ENCODE assay signal across 1 cellular context in the genomic region with DNA sequence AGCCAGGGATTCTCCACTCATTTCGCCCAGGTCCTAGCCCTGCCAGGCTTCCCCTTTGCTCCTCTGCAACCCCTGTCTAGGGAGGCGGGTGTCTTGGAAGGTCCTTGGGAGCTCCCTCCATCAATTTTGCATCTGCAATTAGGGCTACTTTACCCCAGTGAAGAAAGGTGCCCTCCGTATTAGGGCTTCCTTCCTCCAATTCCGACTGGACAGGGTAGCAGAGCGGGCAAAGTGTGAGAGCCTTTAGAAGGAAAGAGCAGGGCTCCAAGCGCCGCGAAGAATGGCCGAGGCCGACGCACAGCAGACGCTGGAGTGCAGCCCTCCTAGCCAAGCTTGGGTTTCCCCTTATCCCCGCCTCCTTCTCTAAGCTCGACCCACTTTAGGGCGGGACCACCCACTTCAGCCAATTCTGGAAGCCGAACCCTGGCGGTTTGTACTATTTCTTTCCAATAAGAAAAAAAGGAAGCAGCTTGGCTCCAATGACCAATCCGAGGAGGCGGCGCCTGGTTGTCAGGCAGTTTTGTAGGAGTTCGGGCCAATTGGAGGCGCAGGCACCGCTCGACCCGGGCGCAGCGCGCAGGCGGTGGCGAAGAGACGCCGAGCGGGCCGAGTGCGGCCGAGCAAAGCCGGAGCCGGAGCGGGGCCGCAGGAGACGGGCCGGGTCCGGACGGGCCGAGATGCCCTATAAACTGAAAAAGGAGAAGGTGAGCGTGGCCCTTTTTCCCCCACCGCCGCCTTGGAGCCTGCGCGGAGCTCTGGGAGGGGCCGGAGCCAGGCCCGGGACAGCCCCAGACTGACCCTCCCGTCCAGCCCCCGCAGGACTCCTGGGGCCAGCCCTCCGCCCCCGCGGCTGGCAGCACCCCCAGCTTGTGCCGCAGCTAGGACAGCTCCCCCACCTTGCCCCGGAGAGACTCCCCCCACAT.
TF ChIP-seq lines count a peak whose summit lies in the region.

A gene (plus strand): TSS at position 570 of the 923 bp plus-strand sequence. CDS start 108 bp downstream, at position 678.

TF ChIP-seq in K562, 482 proteins besides CTCF, POLR2A, EP300 and RAD21 (continued from another document and continues in another):
- TF ChIP-seq, protein P1, sequence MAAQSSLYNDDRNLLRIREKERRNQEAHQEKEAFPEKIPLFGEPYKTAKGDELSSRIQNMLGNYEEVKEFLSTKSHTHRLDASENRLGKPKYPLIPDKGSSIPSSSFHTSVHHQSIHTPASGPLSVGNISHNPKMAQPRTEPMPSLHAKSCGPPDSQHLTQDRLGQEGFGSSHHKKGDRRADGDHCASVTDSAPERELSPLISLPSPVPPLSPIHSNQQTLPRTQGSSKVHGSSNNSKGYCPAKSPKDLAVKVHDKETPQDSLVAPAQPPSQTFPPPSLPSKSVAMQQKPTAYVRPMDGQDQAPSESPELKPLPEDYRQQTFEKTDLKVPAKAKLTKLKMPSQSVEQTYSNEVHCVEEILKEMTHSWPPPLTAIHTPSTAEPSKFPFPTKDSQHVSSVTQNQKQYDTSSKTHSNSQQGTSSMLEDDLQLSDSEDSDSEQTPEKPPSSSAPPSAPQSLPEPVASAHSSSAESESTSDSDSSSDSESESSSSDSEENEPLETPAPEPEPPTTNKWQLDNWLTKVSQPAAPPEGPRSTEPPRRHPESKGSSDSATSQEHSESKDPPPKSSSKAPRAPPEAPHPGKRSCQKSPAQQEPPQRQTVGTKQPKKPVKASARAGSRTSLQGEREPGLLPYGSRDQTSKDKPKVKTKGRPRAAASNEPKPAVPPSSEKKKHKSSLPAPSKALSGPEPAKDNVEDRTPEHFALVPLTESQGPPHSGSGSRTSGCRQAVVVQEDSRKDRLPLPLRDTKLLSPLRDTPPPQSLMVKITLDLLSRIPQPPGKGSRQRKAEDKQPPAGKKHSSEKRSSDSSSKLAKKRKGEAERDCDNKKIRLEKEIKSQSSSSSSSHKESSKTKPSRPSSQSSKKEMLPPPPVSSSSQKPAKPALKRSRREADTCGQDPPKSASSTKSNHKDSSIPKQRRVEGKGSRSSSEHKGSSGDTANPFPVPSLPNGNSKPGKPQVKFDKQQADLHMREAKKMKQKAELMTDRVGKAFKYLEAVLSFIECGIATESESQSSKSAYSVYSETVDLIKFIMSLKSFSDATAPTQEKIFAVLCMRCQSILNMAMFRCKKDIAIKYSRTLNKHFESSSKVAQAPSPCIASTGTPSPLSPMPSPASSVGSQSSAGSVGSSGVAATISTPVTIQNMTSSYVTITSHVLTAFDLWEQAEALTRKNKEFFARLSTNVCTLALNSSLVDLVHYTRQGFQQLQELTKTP (IDR thresholded peaks at IDR 0.05; ENCODE audit: low read depth in 1 of 2, partially characterized antibody in 2 of 2): no peak
- no peak for TF ChIP-seq ZNF696 (CRISPR knock-in tag; conservative IDR thresholded peaks at IDR 0.05)
- TF ChIP-seq ZNF133 (CRISPR knock-in tag; IDR thresholded peaks at IDR 0.05): no peak
- TF ChIP-seq ZNF232 (CRISPR knock-in tag; IDR thresholded peaks at IDR 0.05): no peak
- no peak for TF ChIP-seq ILK (tag; IDR thresholded peaks at IDR 0.05; ENCODE audit: borderline replicate concordance, low read depth)
- TF ChIP-seq MTA1 (IDR thresholded peaks at IDR 0.05; ENCODE audit: borderline replicate concordance): no peak
- TF ChIP-seq HEY1 (CRISPR knock-in tag; IDR thresholded peaks at IDR 0.05; ENCODE audit: borderline replicate concordance): no peak
- peak; percentile 46; the same call in 1 of the 2 replicates for TF ChIP-seq NFRKB (IDR thresholded peaks at IDR 0.05; ENCODE audit: low read depth)
- no peak for TF ChIP-seq SREBF1 (IDR thresholded peaks at IDR 0.05; ENCODE audit: borderline replicate concordance, low read depth, low read length)
- TF ChIP-seq ZNF583 (CRISPR knock-in tag; IDR thresholded peaks at IDR 0.05): no peak
- TF ChIP-seq ILF3 (IDR thresholded peaks at IDR 0.05; ENCODE audit: borderline replicate concordance): no peak
- TF ChIP-seq RBM15 (IDR thresholded peaks at IDR 0.05; ENCODE audit: insufficient read depth, low read length): no peak
- TF ChIP-seq, protein P2, sequence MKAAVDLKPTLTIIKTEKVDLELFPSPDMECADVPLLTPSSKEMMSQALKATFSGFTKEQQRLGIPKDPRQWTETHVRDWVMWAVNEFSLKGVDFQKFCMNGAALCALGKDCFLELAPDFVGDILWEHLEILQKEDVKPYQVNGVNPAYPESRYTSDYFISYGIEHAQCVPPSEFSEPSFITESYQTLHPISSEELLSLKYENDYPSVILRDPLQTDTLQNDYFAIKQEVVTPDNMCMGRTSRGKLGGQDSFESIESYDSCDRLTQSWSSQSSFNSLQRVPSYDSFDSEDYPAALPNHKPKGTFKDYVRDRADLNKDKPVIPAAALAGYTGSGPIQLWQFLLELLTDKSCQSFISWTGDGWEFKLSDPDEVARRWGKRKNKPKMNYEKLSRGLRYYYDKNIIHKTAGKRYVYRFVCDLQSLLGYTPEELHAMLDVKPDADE (conservative IDR thresholded peaks at IDR 0.05; ENCODE audit: control insufficient read depth, low read depth, low read length): no peak
- TF ChIP-seq, protein P3, sequence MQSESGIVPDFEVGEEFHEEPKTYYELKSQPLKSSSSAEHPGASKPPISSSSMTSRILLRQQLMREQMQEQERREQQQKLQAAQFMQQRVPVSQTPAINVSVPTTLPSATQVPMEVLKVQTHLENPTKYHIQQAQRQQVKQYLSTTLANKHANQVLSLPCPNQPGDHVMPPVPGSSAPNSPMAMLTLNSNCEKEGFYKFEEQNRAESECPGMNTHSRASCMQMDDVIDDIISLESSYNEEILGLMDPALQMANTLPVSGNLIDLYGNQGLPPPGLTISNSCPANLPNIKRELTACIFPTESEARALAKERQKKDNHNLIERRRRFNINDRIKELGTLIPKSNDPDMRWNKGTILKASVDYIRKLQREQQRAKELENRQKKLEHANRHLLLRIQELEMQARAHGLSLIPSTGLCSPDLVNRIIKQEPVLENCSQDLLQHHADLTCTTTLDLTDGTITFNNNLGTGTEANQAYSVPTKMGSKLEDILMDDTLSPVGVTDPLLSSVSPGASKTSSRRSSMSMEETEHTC (IDR thresholded peaks at IDR 0.05): no peak
- TF ChIP-seq BHLHE40 (IDR thresholded peaks at IDR 0.05; ENCODE audit: low read length): peak; percentile 48; the same call in 1 of the 2 replicates
- TF ChIP-seq ZNF212 (CRISPR knock-in tag; IDR thresholded peaks at IDR 0.05): no peak
- no peak for TF ChIP-seq PURB (CRISPR knock-in tag; IDR thresholded peaks at IDR 0.05; ENCODE audit: low read depth)
- no peak for TF ChIP-seq RAD51 (IDR thresholded peaks at IDR 0.05; ENCODE audit: borderline replicate concordance, low read depth)
- no peak for TF ChIP-seq ZNF431 (CRISPR knock-in tag; IDR thresholded peaks at IDR 0.05)
- TF ChIP-seq ZNF695 (CRISPR knock-in tag; IDR thresholded peaks at IDR 0.05): no peak
- TF ChIP-seq JUNB (CRISPR knock-in tag; conservative IDR thresholded peaks at IDR 0.05): no peak
- TF ChIP-seq TAF9B (IDR thresholded peaks at IDR 0.05; ENCODE audit: partially characterized antibody): no peak
- no peak for TF ChIP-seq ZFP36 (IDR thresholded peaks at IDR 0.05; ENCODE audit: low read depth, low read length, partially characterized antibody)
- no peak for TF ChIP-seq ZNF785 (CRISPR knock-in tag; IDR thresholded peaks at IDR 0.05)
- TF ChIP-seq, protein P4, sequence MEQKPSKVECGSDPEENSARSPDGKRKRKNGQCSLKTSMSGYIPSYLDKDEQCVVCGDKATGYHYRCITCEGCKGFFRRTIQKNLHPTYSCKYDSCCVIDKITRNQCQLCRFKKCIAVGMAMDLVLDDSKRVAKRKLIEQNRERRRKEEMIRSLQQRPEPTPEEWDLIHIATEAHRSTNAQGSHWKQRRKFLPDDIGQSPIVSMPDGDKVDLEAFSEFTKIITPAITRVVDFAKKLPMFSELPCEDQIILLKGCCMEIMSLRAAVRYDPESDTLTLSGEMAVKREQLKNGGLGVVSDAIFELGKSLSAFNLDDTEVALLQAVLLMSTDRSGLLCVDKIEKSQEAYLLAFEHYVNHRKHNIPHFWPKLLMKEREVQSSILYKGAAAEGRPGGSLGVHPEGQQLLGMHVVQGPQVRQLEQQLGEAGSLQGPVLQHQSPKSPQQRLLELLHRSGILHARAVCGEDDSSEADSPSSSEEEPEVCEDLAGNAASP (IDR thresholded peaks at IDR 0.05): no peak
- peak; percentile 87 for TF ChIP-seq POLR2B (IDR thresholded peaks at IDR 0.05; ENCODE audit: low read depth, partially characterized antibody)
- TF ChIP-seq, protein P5, sequence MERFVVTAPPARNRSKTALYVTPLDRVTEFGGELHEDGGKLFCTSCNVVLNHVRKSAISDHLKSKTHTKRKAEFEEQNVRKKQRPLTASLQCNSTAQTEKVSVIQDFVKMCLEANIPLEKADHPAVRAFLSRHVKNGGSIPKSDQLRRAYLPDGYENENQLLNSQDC (CRISPR knock-in tag; IDR thresholded peaks at IDR 0.05): no peak
- TF ChIP-seq HOXB6 (CRISPR knock-in tag; IDR thresholded peaks at IDR 0.05; ENCODE audit: borderline replicate concordance): no peak
- no peak for TF ChIP-seq ZNF3 (CRISPR knock-in tag; IDR thresholded peaks at IDR 0.05)
- no peak for TF ChIP-seq PPARD (CRISPR knock-in tag; IDR thresholded peaks at IDR 0.05)
- TF ChIP-seq, protein P6, sequence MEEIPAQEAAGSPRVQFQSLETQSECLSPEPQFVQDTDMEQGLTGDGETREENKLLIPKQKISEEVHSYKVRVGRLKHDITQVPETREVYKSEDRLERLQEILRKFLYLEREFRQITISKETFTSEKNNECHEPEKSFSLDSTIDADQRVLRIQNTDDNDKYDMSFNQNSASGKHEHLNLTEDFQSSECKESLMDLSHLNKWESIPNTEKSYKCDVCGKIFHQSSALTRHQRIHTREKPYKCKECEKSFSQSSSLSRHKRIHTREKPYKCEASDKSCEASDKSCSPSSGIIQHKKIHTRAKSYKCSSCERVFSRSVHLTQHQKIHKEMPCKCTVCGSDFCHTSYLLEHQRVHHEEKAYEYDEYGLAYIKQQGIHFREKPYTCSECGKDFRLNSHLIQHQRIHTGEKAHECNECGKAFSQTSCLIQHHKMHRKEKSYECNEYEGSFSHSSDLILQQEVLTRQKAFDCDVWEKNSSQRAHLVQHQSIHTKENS (CRISPR knock-in tag; IDR thresholded peaks at IDR 0.05): no peak
- peak; percentile 55; the same call in 1 of the 2 replicates for TF ChIP-seq RB1 (IDR thresholded peaks at IDR 0.05; ENCODE audit: low read depth)
- TF ChIP-seq DMBX1 (CRISPR knock-in tag; IDR thresholded peaks at IDR 0.05; ENCODE audit: borderline replicate concordance): no peak
- no peak for TF ChIP-seq ZC3H11A (IDR thresholded peaks at IDR 0.05; ENCODE audit: low read depth, low read length)
- no peak for TF ChIP-seq CCAR2 (IDR thresholded peaks at IDR 0.05; ENCODE audit: low read depth, low read length)
- TF ChIP-seq, protein P7, sequence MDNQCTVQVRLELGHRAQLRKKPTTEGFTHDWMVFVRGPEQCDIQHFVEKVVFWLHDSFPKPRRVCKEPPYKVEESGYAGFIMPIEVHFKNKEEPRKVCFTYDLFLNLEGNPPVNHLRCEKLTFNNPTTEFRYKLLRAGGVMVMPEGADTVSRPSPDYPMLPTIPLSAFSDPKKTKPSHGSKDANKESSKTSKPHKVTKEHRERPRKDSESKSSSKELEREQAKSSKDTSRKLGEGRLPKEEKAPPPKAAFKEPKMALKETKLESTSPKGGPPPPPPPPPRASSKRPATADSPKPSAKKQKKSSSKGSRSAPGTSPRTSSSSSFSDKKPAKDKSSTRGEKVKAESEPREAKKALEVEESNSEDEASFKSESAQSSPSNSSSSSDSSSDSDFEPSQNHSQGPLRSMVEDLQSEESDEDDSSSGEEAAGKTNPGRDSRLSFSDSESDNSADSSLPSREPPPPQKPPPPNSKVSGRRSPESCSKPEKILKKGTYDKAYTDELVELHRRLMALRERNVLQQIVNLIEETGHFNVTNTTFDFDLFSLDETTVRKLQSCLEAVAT (IDR thresholded peaks at IDR 0.05): no peak
- peak; percentile 93 for TF ChIP-seq HMGN3 (IDR thresholded peaks at IDR 0.05; ENCODE audit: borderline replicate concordance, extremely low read depth, insufficient read length, low read depth, low read length)
- TF ChIP-seq GTF2E2 (tag; IDR thresholded peaks at IDR 0.05): no peak
- TF ChIP-seq EP400 (IDR thresholded peaks at IDR 0.05): no peak; the same call in 1 of the 2 replicates
- no peak for TF ChIP-seq ADNP (tag; IDR thresholded peaks at IDR 0.05)
- no peak for TF ChIP-seq ZSCAN32 (CRISPR knock-in tag; IDR thresholded peaks at IDR 0.05)
- no peak for TF ChIP-seq ZNF76 (CRISPR knock-in tag; IDR thresholded peaks at IDR 0.05; ENCODE audit: borderline replicate concordance)
- TF ChIP-seq, protein P8, sequence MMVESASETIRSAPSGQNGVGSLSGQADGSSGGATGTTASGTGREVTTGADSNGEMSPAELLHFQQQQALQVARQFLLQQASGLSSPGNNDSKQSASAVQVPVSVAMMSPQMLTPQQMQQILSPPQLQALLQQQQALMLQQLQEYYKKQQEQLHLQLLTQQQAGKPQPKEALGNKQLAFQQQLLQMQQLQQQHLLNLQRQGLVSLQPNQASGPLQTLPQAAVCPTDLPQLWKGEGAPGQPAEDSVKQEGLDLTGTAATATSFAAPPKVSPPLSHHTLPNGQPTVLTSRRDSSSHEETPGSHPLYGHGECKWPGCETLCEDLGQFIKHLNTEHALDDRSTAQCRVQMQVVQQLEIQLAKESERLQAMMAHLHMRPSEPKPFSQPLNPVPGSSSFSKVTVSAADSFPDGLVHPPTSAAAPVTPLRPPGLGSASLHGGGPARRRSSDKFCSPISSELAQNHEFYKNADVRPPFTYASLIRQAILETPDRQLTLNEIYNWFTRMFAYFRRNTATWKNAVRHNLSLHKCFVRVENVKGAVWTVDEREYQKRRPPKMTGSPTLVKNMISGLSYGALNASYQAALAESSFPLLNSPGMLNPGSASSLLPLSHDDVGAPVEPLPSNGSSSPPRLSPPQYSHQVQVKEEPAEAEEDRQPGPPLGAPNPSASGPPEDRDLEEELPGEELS (CRISPR knock-in tag; IDR thresholded peaks at IDR 0.05; ENCODE audit: borderline replicate concordance): no peak
- TF ChIP-seq CSDE1 (IDR thresholded peaks at IDR 0.05): no peak
- TF ChIP-seq SMC3 (conservative IDR thresholded peaks at IDR 0.05; ENCODE audit: insufficient read depth, low read depth, low read length): no peak
- no peak for TF ChIP-seq NCOA2 (IDR thresholded peaks at IDR 0.05; ENCODE audit: partially characterized antibody in 2 of 2)
- TF ChIP-seq HDAC2 (IDR thresholded peaks at IDR 0.05): no peak
- TF ChIP-seq ZBTB7A (IDR thresholded peaks at IDR 0.05; ENCODE audit: borderline replicate concordance, control insufficient read depth, low read depth, low read length): no peak; the same call in 1 of the 2 replicates
- no peak for TF ChIP-seq ZNF263 (CRISPR knock-in tag; IDR thresholded peaks at IDR 0.05; ENCODE audit: borderline replicate concordance)
- TF ChIP-seq U2AF1 (optimal IDR thresholded peaks at IDR 0.05; ENCODE audit: low read depth, low read length): no peak
- TF ChIP-seq, protein P9, sequence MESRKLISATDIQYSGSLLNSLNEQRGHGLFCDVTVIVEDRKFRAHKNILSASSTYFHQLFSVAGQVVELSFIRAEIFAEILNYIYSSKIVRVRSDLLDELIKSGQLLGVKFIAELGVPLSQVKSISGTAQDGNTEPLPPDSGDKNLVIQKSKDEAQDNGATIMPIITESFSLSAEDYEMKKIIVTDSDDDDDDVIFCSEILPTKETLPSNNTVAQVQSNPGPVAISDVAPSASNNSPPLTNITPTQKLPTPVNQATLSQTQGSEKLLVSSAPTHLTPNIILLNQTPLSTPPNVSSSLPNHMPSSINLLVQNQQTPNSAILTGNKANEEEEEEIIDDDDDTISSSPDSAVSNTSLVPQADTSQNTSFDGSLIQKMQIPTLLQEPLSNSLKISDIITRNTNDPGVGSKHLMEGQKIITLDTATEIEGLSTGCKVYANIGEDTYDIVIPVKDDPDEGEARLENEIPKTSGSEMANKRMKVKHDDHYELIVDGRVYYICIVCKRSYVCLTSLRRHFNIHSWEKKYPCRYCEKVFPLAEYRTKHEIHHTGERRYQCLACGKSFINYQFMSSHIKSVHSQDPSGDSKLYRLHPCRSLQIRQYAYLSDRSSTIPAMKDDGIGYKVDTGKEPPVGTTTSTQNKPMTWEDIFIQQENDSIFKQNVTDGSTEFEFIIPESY (CRISPR knock-in tag; IDR thresholded peaks at IDR 0.05): no peak
